ENCODE assay signal across 9 cellular contexts in genomic region chr6:69719602-69720193, GRCh38.
DNase-seq lines count a peak whose midpoint lies in the region; ATAC-seq and TF ChIP-seq lines count a peak whose summit lies in the region.
"Had no signal": no experiment of that assay in that cellular context is flagged by ENCODE, and none has a peak within 500 bp of the region (broad histone marks: within the 10 kb centered on the region; RNA-seq: fewer than 3 reads in every experiment).

No MANE protein-coding gene starts in this region.

- no peaks in the 10 kb centered on the region for H3K79me2 ChIP-seq in DND-41 (ENCODE audit: insufficient read depth, low read length)

- peaks cover 37% of the 10 kb centered on the region; the same call in 1 of the 2 replicates for H3K36me3 ChIP-seq in DND-41 (ENCODE audit: insufficient read depth, low read length)
- peaks cover 2 to 40% of the 10 kb centered on the region in 2 donors for H3K36me3 ChIP-seq in psoas muscle (ENCODE audit: insufficient read depth in 1 of 2, low read depth in 1 of 2)

- H3K27ac ChIP-seq in DND-41 (ENCODE audit: low read length) (no peak overlapping the region), psoas muscle (no peak overlapping the region)

- WGBS in psoas muscle, 3 donors: 40 to 57% (median 46%) methylated on average over 2 of the region's 2 CpGs

- H3K4me3 ChIP-seq in DND-41 (ENCODE audit: low read depth in 1 of 2, low read length in 2 of 2) (no peak overlapping the region), psoas muscle (no peak overlapping the region)

- DNase-seq in DND-41 (no peak), brain pericyte (ENCODE audit: low read depth, low spot score) (peak; percentile 2), psoas muscle (no peak), mucosa of gallbladder (ENCODE audit: low spot score) (no peak), DMS153 treated with DMSO at 0.1 percent for 48 hours (lab: John Stamatoyannopoulos, UW; ENCODE audit: unreplicated experiment) (no peak)
- DNase-seq in stimulated activated effector memory CD8-positive, alpha-beta T cell treated with anti-CD3 and anti-CD28 coated beads, Interleukin-12 subunit alpha, Interleukin-12 subunit beta, amount 100 ng/mL, for 72 hours (ENCODE audit: low spot score in 2 of 2): no peak

- H3K27me3 ChIP-seq in DND-41 (ENCODE audit: insufficient read depth, low read length, poor library complexity) (no peaks in the 10 kb centered on the region), psoas muscle (ENCODE audit: insufficient read depth in 3 of 3, low read length in 2 of 3) (no peaks in the 10 kb centered on the region)

- H3K9ac ChIP-seq in DND-41 (ENCODE audit: low read depth, low read length): no peak overlapping the region

- H3K9me3 Mint-ChIP-seq in stimulated activated effector memory CD8-positive, alpha-beta T cell treated with anti-CD3 and anti-CD28 coated beads, Interleukin-12 subunit alpha, Interleukin-12 subunit beta, amount 100 ng/mL, for 72 hours: peaks cover 2% of the 10 kb centered on the region

- intact Hi-C loops in psoas muscle (cut with DNase I): loop anchor here in 1 of 2 donors (10.0 kb wide), 1 partner anchor 385 kb away; no protein-coding TSS in a partner anchor

- H3K9me3 ChIP-seq in DND-41 (ENCODE audit: insufficient read depth, low read length, severe bottlenecking) (peaks cover 2% of the 10 kb centered on the region), psoas muscle (no peaks in the 10 kb centered on the region)

- TF ChIP-seq CTCF in DND-41 (IDR thresholded peaks at IDR 0.05; ENCODE audit: borderline replicate concordance, extremely low read depth, low read length, poor library complexity, severe bottlenecking) (peak; percentile 34), LNCAP (IDR thresholded peaks at IDR 0.05) (peak; percentile 50; the same call in 1 of the 2 replicates), psoas muscle (IDR thresholded peaks at IDR 0.05) (peak; percentile 29)

- no peak overlapping the region for H3K4me2 ChIP-seq in DND-41 (ENCODE audit: insufficient read depth, low read length)

- no peak overlapping the region for H3K27ac Mint-ChIP-seq in stimulated activated effector memory CD8-positive, alpha-beta T cell treated with anti-CD3 and anti-CD28 coated beads, Interleukin-12 subunit alpha, Interleukin-12 subunit beta, amount 100 ng/mL, for 72 hours
- H3K27ac Mint-ChIP-seq: T-helper 1 cell treated with Interleukin-12 subunit alpha and Interleukin-12 subunit beta and Interleukin-4 antibody, amounts not matched to agents 30 μg/mL and 1 μg/mL, for 36 hours had no signal

- no peak overlapping the region for H2AFZ ChIP-seq in DND-41 (ENCODE audit: low read depth, low read length)

- H3K4me1 ChIP-seq in DND-41 (ENCODE audit: insufficient read depth, low read length) (no peaks in the 10 kb centered on the region), psoas muscle (no peaks in the 10 kb centered on the region)

- ATAC-seq in DND-41 (ENCODE audit: insufficient read depth, low read depth) (peak; percentile 39; the same call in 1 of the 3 replicates), GM21390 (IDR thresholded peaks at IDR 0.05; ENCODE audit: unreplicated experiment) (peak; percentile 76), psoas muscle (no peak)
- no peak for ATAC-seq in stimulated activated effector memory CD8-positive, alpha-beta T cell treated with anti-CD3 and anti-CD28 coated beads, Interleukin-12 subunit alpha, Interleukin-12 subunit beta, amount 100 ng/mL, for 72 hours

- H3K4me3 Mint-ChIP-seq in stimulated activated effector memory CD8-positive, alpha-beta T cell treated with anti-CD3 and anti-CD28 coated beads, Interleukin-12 subunit alpha, Interleukin-12 subunit beta, amount 100 ng/mL, for 72 hours: no peak overlapping the region
- H3K4me3 Mint-ChIP-seq: T-helper 1 cell treated with Interleukin-12 subunit alpha and Interleukin-12 subunit beta and Interleukin-4 antibody, amounts not matched to agents 30 μg/mL and 1 μg/mL, for 36 hours had no signal

- peaks cover 49% of the 10 kb centered on the region for H3K36me3 Mint-ChIP-seq in stimulated activated effector memory CD8-positive, alpha-beta T cell treated with anti-CD3 and anti-CD28 coated beads, Interleukin-12 subunit alpha, Interleukin-12 subunit beta, amount 100 ng/mL, for 72 hours

- H3K4me1 Mint-ChIP-seq in stimulated activated effector memory CD8-positive, alpha-beta T cell treated with anti-CD3 and anti-CD28 coated beads, Interleukin-12 subunit alpha, Interleukin-12 subunit beta, amount 100 ng/mL, for 72 hours: peaks cover 8% of the 10 kb centered on the region

- H4K20me1 ChIP-seq in DND-41 (ENCODE audit: insufficient read depth, low read length): no peaks in the 10 kb centered on the region

Comparison
In these comparisons a context has a peak if more than half of its experiments do, and no peak if none do; other contexts are left out.
1. ATAC-seq: peak in DND-41 (single experiment) and GM21390 (single experiment); none in psoas muscle (0 of 4) and stimulated activated effector memory CD8-positive, alpha-beta T cell treated with anti-CD3 and anti-CD28 coated beads, Interleukin-12 subunit alpha, Interleukin-12 subunit beta, amount 100 ng/mL, for 72 hours (single experiment).
2. Peak in every context shown above with its lines, with median percentiles within 50 percentile points of each other: CTCF ChIP-seq.